In the genomic region with DNA sequence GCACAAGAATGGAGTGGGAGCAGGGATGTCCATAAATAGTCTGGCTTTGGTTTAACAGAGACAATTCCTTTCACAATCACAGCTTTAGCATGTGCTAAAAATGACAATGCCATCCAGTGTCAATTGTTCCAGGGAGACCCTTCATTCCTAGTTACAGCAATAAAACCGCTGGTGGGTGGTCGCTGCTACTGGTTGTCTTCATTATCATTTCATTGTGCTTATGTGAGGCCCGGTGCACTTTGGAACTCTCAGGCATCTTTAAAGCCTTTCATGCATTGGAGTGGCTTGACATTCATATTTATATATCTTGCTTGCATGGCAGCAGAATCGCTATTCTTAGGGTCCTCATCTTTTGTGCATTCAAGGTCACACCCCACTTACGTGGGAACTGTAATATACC, we compare ENCODE assay signal across 29 cellular contexts.
"Had no signal": no experiment of that assay in that cellular context is flagged by ENCODE, and none has a peak within 500 bp of the region (broad histone marks: within the 10 kb centered on the region; RNA-seq: fewer than 3 reads in every experiment).

No MANE protein-coding gene starts in this region.

- H3K27me3 Mint-ChIP-seq: activated B cell treated with CpG ODN at 0.5 μM for 24 hours; activated CD4-positive, alpha-beta T cell treated with anti-CD3 and anti-CD28 coated beads, Interleukin-2, amount 10 ng/mL, durations not matched to agents 24 days and 14 days; activated CD8-positive, alpha-beta memory T cell treated with anti-CD3 and anti-CD28 coated beads, Interleukin-2, amount 10 ng/mL, durations not matched to agents 7 days and 5 days; activated naive CD8-positive, alpha-beta T cell treated with anti-CD3 and anti-CD28 coated beads, Interleukin-2, amount 50 U/mL, for 24 hours; activated T-cell treated with anti-CD3 and anti-CD28 coated beads, Interleukin-2, amount 50 U/mL, for 24 hours had no signal

- H3K36me3 ChIP-seq: ascending aorta, MG63 had no signal

- H3K27me3 ChIP-seq: ascending aorta, body of pancreas, MG63 had no signal

- H3K36me3 Mint-ChIP-seq: activated CD8-positive, alpha-beta memory T cell treated with anti-CD3 and anti-CD28 coated beads, Interleukin-2, amount 10 ng/mL, durations not matched to agents 7 days and 5 days; activated naive CD4-positive, alpha-beta T cell treated with anti-CD3 and anti-CD28 coated beads, Interleukin-2, amount 50 U/mL, for 72 hours; T-cell had no signal

- H3K9me3 ChIP-seq: ascending aorta, body of pancreas, MG63 had no signal

- H3K4me1 Mint-ChIP-seq: activated B cell treated with CpG ODN at 0.5 μM for 24 hours; activated CD4-positive, alpha-beta T cell treated with anti-CD3 and anti-CD28 coated beads, Interleukin-2, amount 10 ng/mL, durations not matched to agents 24 days and 14 days; activated CD8-positive, alpha-beta memory T cell treated with anti-CD3 and anti-CD28 coated beads, Interleukin-2, amount 10 ng/mL, durations not matched to agents 7 days and 5 days; activated naive CD8-positive, alpha-beta T cell treated with anti-CD3 and anti-CD28 coated beads, Interleukin-2, amount 50 U/mL, for 24 hours; T-cell had no signal

- H2AFZ ChIP-seq: PC-9 had no signal

- H3K27ac ChIP-seq: ascending aorta, body of pancreas, PC-9, SK-N-MC had no signal

- H3K4me3 Mint-ChIP-seq: activated B cell treated with CpG ODN at 0.5 μM for 24 hours; activated CD4-positive, alpha-beta T cell treated with anti-CD3 and anti-CD28 coated beads, Interleukin-2, amount 10 ng/mL, durations not matched to agents 24 days and 14 days; activated CD8-positive, alpha-beta memory T cell treated with anti-CD3 and anti-CD28 coated beads, Interleukin-2, amount 10 ng/mL, durations not matched to agents 7 days and 5 days; activated naive CD8-positive, alpha-beta T cell treated with anti-CD3 and anti-CD28 coated beads, Interleukin-2, amount 50 U/mL, for 24 hours; activated T-cell treated with anti-CD3 and anti-CD28 coated beads, Interleukin-2, amount 50 U/mL, for 24 hours; T-cell had no signal

- H3K4me1 ChIP-seq: ascending aorta, body of pancreas had no signal

- FAIRE-seq: bronchial epithelial cell, TTC549 had no signal

- H3K27ac Mint-ChIP-seq: activated B cell treated with CpG ODN at 0.5 μM for 24 hours; activated CD4-positive, alpha-beta T cell treated with anti-CD3 and anti-CD28 coated beads, Interleukin-2, amount 10 ng/mL, durations not matched to agents 24 days and 14 days; activated CD8-positive, alpha-beta memory T cell treated with anti-CD3 and anti-CD28 coated beads, Interleukin-2, amount 10 ng/mL, durations not matched to agents 7 days and 5 days; activated naive CD4-positive, alpha-beta T cell treated with anti-CD3 and anti-CD28 coated beads, Interleukin-2, amount 50 U/mL, for 72 hours; activated naive CD8-positive, alpha-beta T cell treated with anti-CD3 and anti-CD28 coated beads, Interleukin-2, amount 50 U/mL, for 24 hours; activated T-cell treated with anti-CD3 and anti-CD28 coated beads, Interleukin-2, amount 50 U/mL, for 24 hours; T-cell had no signal

- DNase-seq: activated B cell treated with CpG ODN at 0.5 μM for 24 hours; activated CD4-positive, alpha-beta T cell treated with anti-CD3 and anti-CD28 coated beads for 1 hour; activated CD4-positive, alpha-beta T cell treated with anti-CD3 and anti-CD28 coated beads, Interleukin-2, amount 10 ng/mL, durations not matched to agents 24 days and 14 days; activated CD4-positive, alpha-beta T cell treated with anti-CD3 and anti-CD28 coated beads, Interleukin-2, amount 50 U/mL, for 48 hours; activated CD8-positive, alpha-beta memory T cell treated with anti-CD3 and anti-CD28 coated beads, Interleukin-2, amount 10 ng/mL, durations not matched to agents 7 days and 5 days; activated effector memory CD4-positive, alpha-beta T cell treated with anti-CD3 and anti-CD28 coated beads, Interleukin-2, amount 50 U/mL, for 16 hours; activated naive CD4-positive, alpha-beta T cell treated with Interleukin-2 at 50 U/mL for 16 hours; activated naive CD8-positive, alpha-beta T cell treated with anti-CD3 and anti-CD28 coated beads, Interleukin-2, amount 50 U/mL, for 24 hours; activated T-cell treated with anti-CD3 and anti-CD28 coated beads, Interleukin-2, amount 50 U/mL, for 24 hours; amniotic stem cell; body of pancreas; central memory CD4-positive, alpha-beta T cell; MG63; NCI-H1092 treated with DMSO at 0.1 percent for 48 hours; NCI-H1417 treated with DMSO at 0.1 percent for 48 hours; NCI-H1694; NCI-H2029; NCI-H2107; NCI-H510A treated with DMSO at 0.1 percent for 48 hours; NCI-H69; PC-9; SHP77 treated with DMSO at 0.1 percent for 48 hours; T-cell; T-helper 2 cell had no signal

- ATAC-seq: activated CD8-positive, alpha-beta memory T cell treated with anti-CD3 and anti-CD28 coated beads, Interleukin-2, amount 10 ng/mL, durations not matched to agents 7 days and 5 days; activated naive CD4-positive, alpha-beta T cell treated with anti-CD3 and anti-CD28 coated beads, Interleukin-2, amount 50 U/mL, for 72 hours; activated naive CD8-positive, alpha-beta T cell treated with anti-CD3 and anti-CD28 coated beads, Interleukin-2, amount 50 U/mL, for 24 hours; body of pancreas; T-cell had no signal

- H3K9me3 Mint-ChIP-seq: activated B cell treated with CpG ODN at 0.5 μM for 24 hours; activated CD4-positive, alpha-beta T cell treated with anti-CD3 and anti-CD28 coated beads, Interleukin-2, amount 10 ng/mL, durations not matched to agents 24 days and 14 days; activated naive CD4-positive, alpha-beta T cell treated with anti-CD3 and anti-CD28 coated beads, Interleukin-2, amount 50 U/mL, for 72 hours; activated naive CD8-positive, alpha-beta T cell treated with anti-CD3 and anti-CD28 coated beads, Interleukin-2, amount 50 U/mL, for 24 hours; activated T-cell treated with anti-CD3 and anti-CD28 coated beads, Interleukin-2, amount 50 U/mL, for 24 hours had no signal

- H3K4me3 ChIP-seq: ascending aorta, body of pancreas, MG63, PC-9, SK-N-MC had no signal
